Comparison of ENCODE assay signal across 17 cellular contexts in the genomic region with DNA sequence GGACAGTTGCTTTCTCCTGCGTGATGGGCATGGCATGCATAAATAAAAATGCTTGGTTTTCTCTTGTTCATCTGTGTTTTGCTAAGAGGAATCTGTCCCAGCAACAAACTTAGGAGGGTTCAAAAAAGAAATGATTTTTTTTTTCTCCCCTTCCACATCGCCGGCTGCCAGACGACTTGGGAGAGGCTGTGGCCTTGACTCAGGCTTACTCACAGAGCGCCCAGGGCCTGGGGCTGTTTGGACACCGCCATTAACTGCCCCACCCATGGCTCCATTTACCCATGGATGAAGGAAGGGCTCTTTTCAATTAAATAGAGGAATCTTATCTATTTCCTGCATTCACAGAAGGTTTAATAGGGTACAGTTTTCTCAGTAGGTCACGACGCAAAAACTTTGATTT. TPM values are rescaled to one million over a fixed set of nuclear protein-coding genes. Genes with fewer than 3 reads are reported as not detected.
DNase-seq lines count a peak whose midpoint lies in the region; ATAC-seq and TF ChIP-seq lines count a peak whose summit lies in the region.
"Had no signal": no experiment of that assay in that cellular context is flagged by ENCODE, and none has a peak within 500 bp of the region (broad histone marks: within the 10 kb centered on the region; RNA-seq: fewer than 3 reads in every experiment).

No MANE protein-coding gene starts in this region.

- H3K27me3 Mint-ChIP-seq in nephron progenitor cell (ENCODE audit: low read depth, poor library complexity): peaks cover 3% of the 10 kb centered on the region
- H3K27me3 Mint-ChIP-seq: progenitor cell of endocrine pancreas had no signal

- ATAC-seq in mucosa of descending colon (peak; percentile 69), HG03139 (IDR thresholded peaks at IDR 0.05; ENCODE audit: unreplicated experiment) (no peak)
- ATAC-seq: WTC11 had no signal

- peaks cover 2% of the 10 kb centered on the region for H3K79me2 ChIP-seq in mammary epithelial cell (ENCODE audit: insufficient read depth, low read length)

- no peak for TF ChIP-seq CTCF in mammary epithelial cell (conservative IDR thresholded peaks at IDR 0.05 in 1 of 2, IDR thresholded peaks at IDR 0.05 in 1 of 2; ENCODE audit: extremely low read depth in 1 of 2, insufficient read depth in 1 of 2, low read depth in 1 of 2, low read length in 2 of 2)
- no peak for TF ChIP-seq CTCF in mucosa of descending colon (IDR thresholded peaks at IDR 0.05)
- TF ChIP-seq CTCF in nephron progenitor cell (IDR thresholded peaks at IDR 0.05): no peak

- no peaks in the 10 kb centered on the region for H3K36me3 Mint-ChIP-seq in nephron progenitor cell (ENCODE audit: low read depth)
- H3K36me3 Mint-ChIP-seq: WTC11 had no signal

- H3K36me3 ChIP-seq in mammary epithelial cell (ENCODE audit: insufficient read depth, low read length) (no peaks in the 10 kb centered on the region), mucosa of descending colon (ENCODE audit: low read depth) (no peaks in the 10 kb centered on the region), HAP-1 (replicated peaks) (no peaks in the 10 kb centered on the region)
- H3K36me3 ChIP-seq: stomach, vagina had no signal

- no peaks in the 10 kb centered on the region for H3K27me3 ChIP-seq in mammary epithelial cell (ENCODE audit: insufficient read depth, low read length)
- H3K27me3 ChIP-seq in HAP-1 (ENCODE audit: low read depth): no peaks in the 10 kb centered on the region
- H3K27me3 ChIP-seq: stomach, vagina had no signal

- H3K4me1 Mint-ChIP-seq in nephron progenitor cell: peaks cover 28% of the 10 kb centered on the region

- H3K9me3 ChIP-seq in mammary epithelial cell (replicated peaks; ENCODE audit: insufficient read depth, low read length) (no peaks in the 10 kb centered on the region), mucosa of descending colon (no peaks in the 10 kb centered on the region), HAP-1 (no peaks in the 10 kb centered on the region)
- H3K9me3 ChIP-seq: stomach, vagina had no signal

- intact Hi-C loops in mammary epithelial cell (cut with micrococcal nuclease) (no loop called here), mucosa of descending colon (cut with DNase I, micrococcal nuclease) (no loop called here)

- CTCF ChIA-PET in mammary epithelial cell (lab: Charles Lee; ENCODE audit: low non-redundant PET): no interaction called here

- dilution Hi-C loops in mammary epithelial cell (cut with HindIII; ENCODE audit: low sequenced_read_pairs): no loop called here

- H3K4me1 ChIP-seq in mammary epithelial cell (ENCODE audit: insufficient read depth, low read length): peaks cover 44% of the 10 kb centered on the region
- H3K4me1 ChIP-seq in mucosa of descending colon (ENCODE audit: low read depth): peaks cover 35% of the 10 kb centered on the region
- no peaks in the 10 kb centered on the region for H3K4me1 ChIP-seq in HAP-1

- peak overlapping the region; percentile 86 for H3K9ac ChIP-seq in mammary epithelial cell (ENCODE audit: insufficient read depth, low read length)

- H3K4me3 Mint-ChIP-seq in nephron progenitor cell: no peak overlapping the region
- H3K4me3 Mint-ChIP-seq: WTC11 had no signal

- WGBS in mammary epithelial cell (ENCODE audit: low coverage, missing lambda C conversion rate): 10% methylated on average over 8 of the region's 8 CpGs

- H3K4me3 ChIP-seq in mammary epithelial cell (replicated peaks in 1 of 3; ENCODE audit: insufficient read depth in 1 of 3, low read depth in 2 of 3, low read length in 3 of 3) (no peak overlapping the region), mucosa of descending colon (no peak overlapping the region), HAP-1 (no peak overlapping the region)
- H3K4me3 ChIP-seq: coronary artery, stomach, vagina had no signal

- no peaks in the 10 kb centered on the region for H4K20me1 ChIP-seq in mammary epithelial cell (ENCODE audit: insufficient read depth, low read length)

- BruUV-seq in mammary epithelial cell (replicated peaks; lab: Mats Ljungman, UMichigan): no TSS peak

- peak overlapping the region; percentile 42 for H2AFZ ChIP-seq in mammary epithelial cell (ENCODE audit: low read depth, low read length)

- peak overlapping the region; percentile 63 for H3K4me2 ChIP-seq in mammary epithelial cell (ENCODE audit: insufficient read depth, low read depth, low read length)

- in situ Hi-C loops in mammary epithelial cell (cut with MboI; ENCODE audit: low sequenced_read_pairs in 2 of 2) (no loop called here), HAP-1 (cut with MboI; ENCODE audit: low sequenced_read_pairs) (no loop called here)

- H3K27ac Mint-ChIP-seq in nephron progenitor cell: no peak overlapping the region
- H3K27ac Mint-ChIP-seq: progenitor cell of endocrine pancreas, WTC11 had no signal

- peaks cover 16% of the 10 kb centered on the region for H3K9me3 Mint-ChIP-seq in nephron progenitor cell

- peak overlapping the region; percentile 99 for H3K27ac ChIP-seq in mammary epithelial cell (ENCODE audit: insufficient read depth, low read depth, low read length)
- H3K27ac ChIP-seq: coronary artery, stomach, vagina had no signal

- DNase-seq in COLO829 (ENCODE audit: low spot score) (peak; percentile 31), M059J (ENCODE audit: low read depth) (peak; percentile 90), mammary epithelial cell (peak; percentile 94), mucosa of descending colon (peak; percentile 46 to 59 (median 49)), nephron progenitor cell (no peak), NCI-H1048 (lab: John Stamatoyannopoulos, UW) (no peak), HAP-1 (ENCODE audit: low spot score in 2 of 2) (no peak)
- DNase-seq: activated effector memory CD4-positive, alpha-beta T cell treated with Interleukin-2 at 50 U/mL for 16 hours; hippocampal formation; NCI-H1930; NCI-H524; stomach had no signal

RNA-seq across cellular contexts. Expression of gene SERPINB5, which starts 22.3 kb away (rescaled TPM):
- not detected in 2 replicates for total RNA-seq in M059J (2014; rRNA removed; shearing (Covaris generic))
- total RNA-seq in mammary epithelial cell (100 to 1,000 TPM; 428 to 490 TPM), mucosa of descending colon (1 to 10 TPM in 2 of 3 donors, under 1 TPM in 1; 0.63 to 2.6 (median 2.3) TPM)
- polyA plus RNA-seq in mammary epithelial cell: 525 TPM
- polyA minus RNA-seq in mammary epithelial cell: 393 TPM

RNA-seq across cellular contexts. Expression of gene VPS4B, which starts 32.2 kb away (rescaled TPM):
- 40.9 and 48.3 TPM in 2 replicates for total RNA-seq in M059J (2014; rRNA removed; shearing (Covaris generic))
- total RNA-seq in mammary epithelial cell: 10 to 100 TPM; 60.8 to 94.4 TPM
- polyA plus RNA-seq in mammary epithelial cell: 31.0 TPM
- polyA minus RNA-seq in mammary epithelial cell: 30.0 TPM
- total RNA-seq in mucosa of descending colon: 100 to 1,000 TPM in 2 of 3 donors, 10 to 100 TPM in 1; 83.8 to 167 (median 116) TPM

Comparison
In these comparisons a context has a peak if more than half of its experiments do, and no peak if none do; other contexts are left out.
1. DNase-seq: peak in COLO829 (single experiment), M059J (single experiment), mammary epithelial cell (single experiment) and mucosa of descending colon (3 of 3); none in nephron progenitor cell (single experiment), NCI-H1048 (single experiment) and HAP-1 (0 of 2).
2. RNA of gene SERPINB5, which starts 22.3 kb away (total RNA-seq): 428 to 490 TPM in mammary epithelial cell; 0.63 to 2.6 TPM in mucosa of descending colon and not detected in M059J; every median in the first group is over 100 times any median in the second.